ENCODE assay signal across 2 cellular contexts in the genomic region with DNA sequence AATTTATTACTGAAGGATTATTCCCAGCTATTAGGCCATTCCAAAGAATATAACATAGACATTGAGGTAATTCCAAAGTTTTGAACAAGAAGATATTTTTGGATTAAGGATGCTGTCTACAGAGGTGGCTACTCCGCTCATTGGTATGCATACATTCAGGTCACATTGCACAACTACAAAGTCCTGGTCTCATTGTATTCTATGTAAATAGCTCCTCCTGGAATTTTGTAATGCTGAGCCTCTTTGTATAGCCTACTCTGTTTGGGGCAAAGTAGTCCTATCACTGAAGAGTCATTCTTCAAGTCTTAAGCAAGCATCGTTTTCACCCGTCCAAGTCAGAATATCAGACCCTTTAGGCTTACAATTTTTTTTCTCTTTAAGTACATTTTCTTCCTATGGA.
TF ChIP-seq lines count a peak whose summit lies in the region.

No MANE protein-coding gene starts in this region.

TF ChIP-seq in HepG2, 621 proteins besides CTCF, POLR2A, EP300 and RAD21:
- TF ChIP-seq ATRX (CRISPR knock-in tag; IDR thresholded peaks at IDR 0.05; ENCODE audit: borderline replicate concordance) = no peak
- no peak for TF ChIP-seq SALL1 (CRISPR knock-in tag; IDR thresholded peaks at IDR 0.05)
- no peak for TF ChIP-seq ZNF234 (CRISPR knock-in tag; conservative IDR thresholded peaks at IDR 0.05)
- TF ChIP-seq REXO4 (CRISPR knock-in tag; IDR thresholded peaks at IDR 0.05; ENCODE audit: borderline replicate concordance) = no peak
- TF ChIP-seq ATF6 (CRISPR knock-in tag; conservative IDR thresholded peaks at IDR 0.05) = no peak
- no peak for TF ChIP-seq HOXA9 (CRISPR knock-in tag; IDR thresholded peaks at IDR 0.05; ENCODE audit: borderline replicate concordance)
- no peak for TF ChIP-seq ZBTB42 (CRISPR knock-in tag; IDR thresholded peaks at IDR 0.05)
- no peak for TF ChIP-seq NR3C1 (CRISPR knock-in tag; IDR thresholded peaks at IDR 0.05)
- TF ChIP-seq ZEB1 (IDR thresholded peaks at IDR 0.05; ENCODE audit: insufficient replicate concordance, low read depth) = no peak
- no peak for TF ChIP-seq RXRA (CRISPR knock-in tag; IDR thresholded peaks at IDR 0.05)
- no peak for TF ChIP-seq FOXJ3 (CRISPR knock-in tag; IDR thresholded peaks at IDR 0.05; ENCODE audit: borderline replicate concordance)
- TF ChIP-seq, protein P1, sequence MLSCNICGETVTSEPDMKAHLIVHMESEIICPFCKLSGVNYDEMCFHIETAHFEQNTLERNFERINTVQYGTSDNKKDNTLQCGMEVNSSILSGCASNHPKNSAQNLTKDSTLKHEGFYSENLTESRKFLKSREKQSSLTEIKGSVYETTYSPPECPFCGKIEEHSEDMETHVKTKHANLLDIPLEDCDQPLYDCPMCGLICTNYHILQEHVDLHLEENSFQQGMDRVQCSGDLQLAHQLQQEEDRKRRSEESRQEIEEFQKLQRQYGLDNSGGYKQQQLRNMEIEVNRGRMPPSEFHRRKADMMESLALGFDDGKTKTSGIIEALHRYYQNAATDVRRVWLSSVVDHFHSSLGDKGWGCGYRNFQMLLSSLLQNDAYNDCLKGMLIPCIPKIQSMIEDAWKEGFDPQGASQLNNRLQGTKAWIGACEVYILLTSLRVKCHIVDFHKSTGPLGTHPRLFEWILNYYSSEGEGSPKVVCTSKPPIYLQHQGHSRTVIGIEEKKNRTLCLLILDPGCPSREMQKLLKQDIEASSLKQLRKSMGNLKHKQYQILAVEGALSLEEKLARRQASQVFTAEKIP (CRISPR knock-in tag; IDR thresholded peaks at IDR 0.05; ENCODE audit: borderline replicate concordance) = no peak
- no peak for TF ChIP-seq ZNF44 (CRISPR knock-in tag; IDR thresholded peaks at IDR 0.05)

TF ChIP-seq in H1, 55 proteins besides CTCF, POLR2A, EP300 and RAD21:
- TF ChIP-seq ASH2L (IDR thresholded peaks at IDR 0.05; ENCODE audit: low read length) (no peak), SP4 (IDR thresholded peaks at IDR 0.05; ENCODE audit: low read length) (no peak), KDM1A (IDR thresholded peaks at IDR 0.05; ENCODE audit: borderline replicate concordance, low read length) (no peak), KDM5A (IDR thresholded peaks at IDR 0.05; ENCODE audit: low read length) (no peak), TEAD4 (IDR thresholded peaks at IDR 0.05; ENCODE audit: low read depth, low read length) (peak; percentile 57; the same call in 1 of the 2 replicates), YY1 (IDR thresholded peaks at IDR 0.05; ENCODE audit: low read depth, low read length) (no peak), CBX8 (IDR thresholded peaks at IDR 0.05; ENCODE audit: borderline replicate concordance, low read depth, low read length) (no peak), RNF2 (IDR thresholded peaks at IDR 0.05; ENCODE audit: borderline replicate concordance, low read depth, low read length, missing control alignments, poor library complexity, severe bottlenecking) (no peak), TAF7 (optimal IDR thresholded peaks at IDR 0.05; ENCODE audit: borderline replicate concordance, low read depth, low read length) (no peak), BRCA1 (IDR thresholded peaks at IDR 0.05; ENCODE audit: low read depth, low read length) (no peak), JUN (IDR thresholded peaks at IDR 0.05; ENCODE audit: low read depth, low read length) (no peak), CEBPB (IDR thresholded peaks at IDR 0.05; ENCODE audit: low read depth, low read length) (peak; percentile 93), SIN3A (conservative IDR thresholded peaks at IDR 0.05 in 1 of 2, IDR thresholded peaks at IDR 0.05 in 1 of 2; ENCODE audit: low read depth in 1 of 2, low read length in 2 of 2) (no peak)
